Comparison of ENCODE assay signal across 1 cellular context in the genomic region with DNA sequence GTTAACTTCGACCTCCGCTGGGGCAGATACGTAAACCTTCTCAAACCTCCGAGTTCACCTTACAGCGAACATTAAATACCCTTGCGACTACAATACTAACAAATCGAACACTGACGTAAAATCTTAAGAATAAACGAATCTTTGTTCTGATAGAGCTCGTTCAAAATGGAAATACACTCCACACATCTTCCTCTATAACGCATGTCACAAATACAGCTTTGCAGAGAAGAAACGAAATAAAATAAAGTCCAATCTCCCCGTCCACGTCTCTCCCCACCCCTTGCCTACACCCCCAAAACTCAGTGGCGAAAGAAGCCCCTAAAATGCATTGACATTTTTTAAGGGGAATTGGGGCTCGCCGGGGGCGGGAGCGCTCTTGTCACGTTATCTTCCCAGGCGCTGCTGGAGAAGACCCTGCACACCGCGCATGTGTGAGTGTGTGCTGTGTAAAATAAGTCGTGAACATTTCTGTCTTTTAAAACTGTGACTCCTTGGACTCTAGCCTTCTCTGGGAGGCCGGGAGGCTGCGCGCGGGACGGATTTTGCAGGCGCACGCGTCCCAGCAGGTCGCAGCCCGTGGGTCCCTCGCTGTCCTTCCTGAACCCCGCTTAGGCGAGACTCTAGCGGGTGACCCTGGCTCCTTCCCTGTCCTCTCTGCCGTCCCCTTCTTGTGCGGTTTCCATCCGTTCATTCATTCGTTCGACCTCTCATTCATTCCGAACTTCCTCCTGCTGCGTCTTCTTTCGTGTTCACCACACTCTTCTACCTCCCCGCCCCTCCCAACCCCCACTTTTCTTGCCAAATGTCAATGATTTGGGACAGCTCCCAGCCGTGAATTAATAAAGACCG.
TF ChIP-seq lines count a peak whose summit lies in the region.

No MANE protein-coding gene starts in this region.

TF ChIP-seq in H1, 55 proteins besides CTCF, POLR2A, EP300 and RAD21:
- TF ChIP-seq SIN3A (conservative IDR thresholded peaks at IDR 0.05 in 1 of 2, IDR thresholded peaks at IDR 0.05 in 1 of 2; ENCODE audit: low read depth in 1 of 2, low read length in 2 of 2) (no peak), NRF1 (IDR thresholded peaks at IDR 0.05; ENCODE audit: low read depth, low read length) (no peak), JUND (IDR thresholded peaks at IDR 0.05; ENCODE audit: low read length) (no peak), RFX5 (IDR thresholded peaks at IDR 0.05; ENCODE audit: borderline replicate concordance, low read depth, low read length) (no peak), TAF1 (IDR thresholded peaks at IDR 0.05; ENCODE audit: low read depth, low read length) (no peak), FOSL1 (IDR thresholded peaks at IDR 0.05; ENCODE audit: insufficient read depth, low read depth, low read length) (no peak), CBX8 (IDR thresholded peaks at IDR 0.05; ENCODE audit: borderline replicate concordance, low read depth, low read length) (0 out of 2 replicates have a peak, but pooled peaks have one; percentile 93), SUZ12 (IDR thresholded peaks at IDR 0.05; ENCODE audit: low read length) (peak; percentile 9; the same call in 1 of the 2 replicates), NANOG (IDR thresholded peaks at IDR 0.05; ENCODE audit: insufficient read depth, low read depth, low read length, poor library complexity, severe bottlenecking) (no peak), GABPA (IDR thresholded peaks at IDR 0.05; ENCODE audit: borderline replicate concordance, insufficient read depth, low read length) (no peak), RXRA (IDR thresholded peaks at IDR 0.05; ENCODE audit: insufficient read depth, low read depth, low read length) (no peak), BACH1 (IDR thresholded peaks at IDR 0.05; ENCODE audit: low read length) (no peak), SP1 (IDR thresholded peaks at IDR 0.05; ENCODE audit: low read depth, low read length) (0 out of 2 replicates have a peak, but pooled peaks have one; percentile 41), TCF12 (IDR thresholded peaks at IDR 0.05; ENCODE audit: low read depth, low read length) (0 out of 2 replicates have a peak, but pooled peaks have one; percentile 6), RNF2 (IDR thresholded peaks at IDR 0.05; ENCODE audit: borderline replicate concordance, low read depth, low read length, missing control alignments, poor library complexity, severe bottlenecking) (peak; percentile 94), SP4 (IDR thresholded peaks at IDR 0.05; ENCODE audit: low read length) (no peak), BRCA1 (IDR thresholded peaks at IDR 0.05; ENCODE audit: low read depth, low read length) (no peak), SRF (IDR thresholded peaks at IDR 0.05; ENCODE audit: low read depth, low read length) (no peak), USF2 (IDR thresholded peaks at IDR 0.05; ENCODE audit: low read length) (no peak)
- TF ChIP-seq, protein P1, sequence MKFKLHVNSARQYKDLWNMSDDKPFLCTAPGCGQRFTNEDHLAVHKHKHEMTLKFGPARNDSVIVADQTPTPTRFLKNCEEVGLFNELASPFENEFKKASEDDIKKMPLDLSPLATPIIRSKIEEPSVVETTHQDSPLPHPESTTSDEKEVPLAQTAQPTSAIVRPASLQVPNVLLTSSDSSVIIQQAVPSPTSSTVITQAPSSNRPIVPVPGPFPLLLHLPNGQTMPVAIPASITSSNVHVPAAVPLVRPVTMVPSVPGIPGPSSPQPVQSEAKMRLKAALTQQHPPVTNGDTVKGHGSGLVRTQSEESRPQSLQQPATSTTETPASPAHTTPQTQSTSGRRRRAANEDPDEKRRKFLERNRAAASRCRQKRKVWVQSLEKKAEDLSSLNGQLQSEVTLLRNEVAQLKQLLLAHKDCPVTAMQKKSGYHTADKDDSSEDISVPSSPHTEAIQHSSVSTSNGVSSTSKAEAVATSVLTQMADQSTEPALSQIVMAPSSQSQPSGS (IDR thresholded peaks at IDR 0.05; ENCODE audit: low read length): 0 out of 2 replicates have a peak, but pooled peaks have one; percentile 18
